8 cellular contexts compared by ENCODE assay signal in the genomic region with DNA sequence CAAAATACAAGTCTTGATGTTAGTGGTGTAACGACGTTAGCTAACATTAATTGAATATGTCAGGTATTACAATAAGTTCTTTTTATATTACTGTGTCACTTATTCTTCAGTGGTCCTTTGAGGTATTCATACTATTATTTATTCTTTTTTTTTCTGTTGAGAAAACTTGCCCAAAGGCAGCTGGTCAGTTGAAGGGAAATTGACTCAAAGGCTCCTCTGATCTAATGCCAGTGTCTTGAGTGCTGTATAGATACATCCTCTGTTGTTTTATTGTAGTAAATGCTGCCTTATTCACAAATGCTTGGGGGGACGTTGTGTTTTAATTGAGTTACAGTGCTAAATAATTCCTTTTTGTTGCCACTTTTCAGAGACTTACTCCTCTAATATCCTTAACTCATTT.
"Had no signal": no experiment of that assay in that cellular context is flagged by ENCODE, and none has a peak within 500 bp of the region (broad histone marks: within the 10 kb centered on the region; RNA-seq: fewer than 3 reads in every experiment).

No MANE protein-coding gene starts in this region.

- H3K27ac ChIP-seq: HL-60 had no signal

- H3K4me3 Mint-ChIP-seq: GM23338, H9, HFFc6, IgD-negative memory B cell had no signal

- DNase-seq: H9, HCEC 1CT, HFFc6, KBM-7 had no signal

- H3K27me3 Mint-ChIP-seq: IgD-negative memory B cell had no signal

- H3K4me3 ChIP-seq: GM23338 had no signal

- H3K27ac Mint-ChIP-seq: GM23338, H9, HFFc6, IgD-negative memory B cell had no signal

- H3K9me3 Mint-ChIP-seq: HFFc6, IgD-negative memory B cell had no signal

- ATAC-seq: GM23338, HepG2 had no signal

- H3K4me1 Mint-ChIP-seq: GM23338, H9, IgD-negative memory B cell had no signal
